In genomic region chr17:74437702-74438101, GRCh38 we compare ENCODE assay signal across 11 cellular contexts. TPM values are rescaled to one million over a fixed set of nuclear protein-coding genes. Genes with fewer than 3 reads are reported as not detected.
A peak's percentile ranks its signal among the peaks of the same experiment; 100 is the strongest.
DNase-seq lines count a peak whose midpoint lies in the region; ATAC-seq and TF ChIP-seq lines count a peak whose summit lies in the region.
"Had no signal": no experiment of that assay in that cellular context is flagged by ENCODE, and none has a peak within 500 bp of the region (broad histone marks: within the 10 kb centered on the region; RNA-seq: fewer than 3 reads in every experiment).

No MANE protein-coding gene starts in this region.

- no peak overlapping the region for H3K9ac ChIP-seq in Loucy (ENCODE audit: low read depth, low read length, poor library complexity, severe bottlenecking)

- H3K4me3 ChIP-seq in GM12864 (ENCODE audit: low read depth, low read length) (no peak overlapping the region), Loucy (ENCODE audit: low read length, poor library complexity, severe bottlenecking) (no peak overlapping the region), prostate gland (no peak overlapping the region)

- DNase-seq in GM12864 (ENCODE audit: low read depth) (no peak), cerebellar cortex (ENCODE audit: low spot score) (peak; percentile 41), prostate gland (ENCODE audit: low spot score) (no peak), AG08395 (ENCODE audit: low spot score) (no peak), SW480 (ENCODE audit: low spot score) (no peak)
- DNase-seq: activated CD8-positive, alpha-beta memory T cell treated with anti-CD3 and anti-CD28 coated beads, Interleukin-2, amount 50 U/mL, for 4 hours; NCI-H146 had no signal

- TF ChIP-seq POLR2A in prostate gland (IDR thresholded peaks at IDR 0.05) = no peak

- no peaks in the 10 kb centered on the region for H3K4me1 ChIP-seq in Loucy (ENCODE audit: insufficient read depth, low read length, poor library complexity, severe bottlenecking)
- peaks cover 14% of the 10 kb centered on the region for H3K4me1 ChIP-seq in prostate gland (replicated peaks)

- 90% methylated on average over 3 of the region's 3 CpGs for WGBS in prostate gland

- H3K36me3 ChIP-seq in Loucy (ENCODE audit: insufficient read depth, low read length) (no peaks in the 10 kb centered on the region), prostate gland (peaks cover 0 to 12% of the 10 kb centered on the region in 2 donors)

- H3K79me2 ChIP-seq in Loucy (ENCODE audit: insufficient read depth, low read length) = no peaks in the 10 kb centered on the region

- H3K27me3 ChIP-seq in Loucy (ENCODE audit: insufficient read depth, low read length, poor library complexity, severe bottlenecking) = no peaks in the 10 kb centered on the region
- no peaks in the 10 kb centered on the region for H3K27me3 ChIP-seq in prostate gland (replicated peaks; ENCODE audit: insufficient read depth)

- no peaks in the 10 kb centered on the region for H3K9me2 ChIP-seq in Loucy (replicated peaks; ENCODE audit: low read depth, low read length)

- H4K20me1 ChIP-seq in Loucy (ENCODE audit: insufficient read depth, low read length, poor library complexity, severe bottlenecking) = no peaks in the 10 kb centered on the region

- TF ChIP-seq CTCF in GM12864 (IDR thresholded peaks at IDR 0.05; ENCODE audit: low read depth, low read length, missing control alignments) (peak; percentile 79), Loucy (conservative IDR thresholded peaks at IDR 0.05; ENCODE audit: low read length) (peak; percentile 90), prostate gland (IDR thresholded peaks at IDR 0.05) (peak in 3 of 4 experiments; percentile 30 to 53 (median 35))

- H3F3A ChIP-seq in Loucy (ENCODE audit: low read depth) = no peaks in the 10 kb centered on the region

- no peak for ATAC-seq in GM21526 (IDR thresholded peaks at IDR 0.05; ENCODE audit: low FRiP score, unreplicated experiment)
- ATAC-seq: sciatic nerve had no signal

- intact Hi-C loops in prostate gland (cut with DNase I) = no loop called here

- H3K9me3 ChIP-seq in Loucy (ENCODE audit: insufficient read depth, low read depth, low read length) = peaks cover 4% of the 10 kb centered on the region
- no peaks in the 10 kb centered on the region for H3K9me3 ChIP-seq in prostate gland

- H3K27ac ChIP-seq in prostate gland = no peak overlapping the region

- H2AFZ ChIP-seq in Loucy (ENCODE audit: low read length) = no peak overlapping the region

- H3K4me2 ChIP-seq in Loucy (ENCODE audit: low read depth, low read length, poor library complexity, severe bottlenecking) = no peak overlapping the region

RNA-seq across cellular contexts. Expression of gene GPRC5C, which starts 5.8 kb away (rescaled TPM):
- 100 to 1,000 TPM in 1 of 2 donors, 10 to 100 TPM in 1; 66.3 to 186 TPM for total RNA-seq in prostate gland

RNA-seq across cellular contexts. Expression of gene CD300A, which starts 28.7 kb away (rescaled TPM):
- total RNA-seq in prostate gland = 1 to 10 TPM; 2.1 to 4.1 TPM
- total RNA-seq: glomerular endothelial cell had no signal

Comparison
In these comparisons a context has a peak if more than half of its experiments do, and no peak if none do; other contexts are left out.
1. CTCF ChIP-seq: peak in every context shown above with its lines; median percentile 90 in Loucy; 79 in GM12864; 35 in prostate gland.